ENCODE assay signal across 9 cellular contexts in genomic region chr5:78549043-78549442, GRCh38.
DNase-seq lines count a peak whose midpoint lies in the region; ATAC-seq and TF ChIP-seq lines count a peak whose summit lies in the region.
"Had no signal": no experiment of that assay in that cellular context is flagged by ENCODE, and none has a peak within 500 bp of the region (broad histone marks: within the 10 kb centered on the region; RNA-seq: fewer than 3 reads in every experiment).

No MANE protein-coding gene starts in this region.

- 62 to 82% (median 69%) methylated on average over 5 of the region's 5 CpGs for WGBS in heart left ventricle, 4 donors

- ATAC-seq in GM21447 (IDR thresholded peaks at IDR 0.05; ENCODE audit: unreplicated experiment) (peak; percentile 54), heart left ventricle (peak; percentile 6 to 61 (median 12))

- H3K27me3 ChIP-seq in heart left ventricle, result no peaks in the 10 kb centered on the region

- no peak for TF ChIP-seq CTCF in heart left ventricle (IDR thresholded peaks at IDR 0.05)

- DNase-seq in SKM-1 treated with dmso at 0.1 percent for 144 hours (lab: John Stamatoyannopoulos, UW; ENCODE audit: unreplicated experiment), result peak; percentile 97
- DNase-seq in heart left ventricle, result peak in 1 of 5 donors; percentile 64
- DNase-seq in skeletal muscle cell (ENCODE audit: low read depth), result peak; percentile 59
- no peak for DNase-seq in NCI-H446 (lab: John Stamatoyannopoulos, UW)
- DNase-seq in NCI-H748 (lab: John Stamatoyannopoulos, UW; ENCODE audit: unreplicated experiment), result no peak
- no peak for DNase-seq in activated naive CD4-positive, alpha-beta T cell (lab: John Stamatoyannopoulos, UW)
- no peak for DNase-seq in effector CD4-positive, alpha-beta T cell
- DNase-seq: CD4-positive, alpha-beta memory T cell had no signal

- intact Hi-C loops in heart left ventricle (cut with DNase I), result loop anchor here in 7 of 10 donors (5.0 to 10.0 kb wide), 7 partner anchors 46 to 358 kb away; partner anchors contain the start of gene LHFPL2 (in 5 of the 7)

- H3K9me3 ChIP-seq in heart left ventricle, result peaks cover 0 to 5% (median 0%) of the 10 kb centered on the region in 12 donors

- H3K27ac ChIP-seq in heart left ventricle, result peak overlapping the region in 10 of 12 donors; percentile 72 to 91 (median 85)

- no peaks in the 10 kb centered on the region for H3K36me3 ChIP-seq in heart left ventricle

- peaks cover 15 to 80% (median 48%) of the 10 kb centered on the region in 12 donors for H3K4me1 ChIP-seq in heart left ventricle

- no peak for TF ChIP-seq POLR2A in heart left ventricle (IDR thresholded peaks at IDR 0.05)

- H3K4me3 ChIP-seq in heart left ventricle (peak overlapping the region in 1 of 12 donors; percentile 29), skeletal muscle cell (ENCODE audit: low read depth, low read length) (no peak overlapping the region)

Comparison
In these comparisons a context has a peak if more than half of its experiments do, and no peak if none do; other contexts are left out.
1. DNase-seq: peak in SKM-1 treated with dmso at 0.1 percent for 144 hours (single experiment) and skeletal muscle cell (single experiment); none in NCI-H446 (0 of 2), NCI-H748 (single experiment), activated naive CD4-positive, alpha-beta T cell (0 of 4) and effector CD4-positive, alpha-beta T cell (single experiment).